ENCODE assay signal across 14 cellular contexts in the genomic region with DNA sequence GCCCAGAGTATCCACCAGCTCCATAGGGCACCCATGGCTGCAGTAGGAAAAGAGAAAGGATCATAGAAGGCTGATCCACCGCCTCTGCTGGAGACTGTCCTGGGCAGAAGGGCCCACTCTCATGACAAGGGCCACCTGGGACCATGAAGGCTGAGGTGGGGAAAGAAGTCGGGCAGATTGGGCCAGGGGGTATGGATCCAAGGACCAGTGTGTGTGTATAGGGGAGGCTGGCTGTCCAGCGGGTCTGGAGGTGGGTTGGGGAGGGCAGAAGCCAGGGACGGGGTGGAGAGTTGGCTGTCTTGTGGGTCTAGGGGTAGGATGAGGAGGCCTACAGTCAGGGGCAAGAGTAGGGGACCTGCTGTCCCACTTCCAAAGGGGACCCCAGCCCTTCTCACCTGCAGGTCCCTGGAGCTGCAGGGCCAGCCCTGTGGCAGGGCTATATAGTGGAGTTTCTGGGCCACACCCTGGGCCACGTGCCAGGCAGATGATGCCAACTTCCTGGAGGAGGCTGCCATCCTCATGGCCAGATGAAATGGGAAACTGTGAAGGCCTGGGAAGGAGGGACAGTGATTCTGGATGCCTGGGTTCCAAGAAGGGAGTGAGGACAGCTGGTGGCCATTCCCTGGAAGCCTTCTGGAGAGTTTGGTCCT. TPM values are rescaled to one million over a fixed set of nuclear protein-coding genes. Genes with fewer than 3 reads are reported as not detected.
A peak's percentile ranks its signal among the peaks of the same experiment; 100 is the strongest.
DNase-seq lines count a peak whose midpoint lies in the region; ATAC-seq and TF ChIP-seq lines count a peak whose summit lies in the region.
"Had no signal": no experiment of that assay in that cellular context is flagged by ENCODE, and none has a peak within 500 bp of the region (broad histone marks: within the 10 kb centered on the region; RNA-seq: fewer than 3 reads in every experiment).

A gene (minus strand): TSS at position 51 of the 650 bp plus-strand sequence.

- peaks cover 48% of the 10 kb centered on the region for H3K4me1 Mint-ChIP-seq in activated CD8-positive, alpha-beta T cell treated with anti-CD3 and anti-CD28 coated beads, Interleukin-2, amount 10 ng/mL, durations not matched to agents 7 days and 5 days (ENCODE audit: low read depth)

- H3K27ac Mint-ChIP-seq in activated CD8-positive, alpha-beta T cell treated with anti-CD3 and anti-CD28 coated beads, Interleukin-2, amount 10 ng/mL, durations not matched to agents 7 days and 5 days: peak within 1 kb of the TSS; percentile 83

- peak within 1 kb of the TSS in 1 of 4 donors; percentile 39 for H3K4me3 ChIP-seq in stomach

- H3K27me3 Mint-ChIP-seq in activated CD8-positive, alpha-beta T cell treated with anti-CD3 and anti-CD28 coated beads, Interleukin-2, amount 10 ng/mL, durations not matched to agents 7 days and 5 days (ENCODE audit: low read depth): no peaks in the 10 kb centered on the region

- CTCF ChIA-PET in activated CD8-positive, alpha-beta T cell treated with anti-CD3 and anti-CD28 coated beads, Interleukin-2, amount 10 ng/mL, durations not matched to agents 7 days and 5 days (lab: Charles Lee): interaction anchor here (1.1 to 4.9 kb wide), 2 partner anchors 10 to 36 kb away, joined by 4 to 61 read pairs; a partner anchor contains a TSS

- H3K9me3 Mint-ChIP-seq in activated CD8-positive, alpha-beta T cell treated with anti-CD3 and anti-CD28 coated beads, Interleukin-2, amount 10 ng/mL, durations not matched to agents 7 days and 5 days (ENCODE audit: insufficient read depth): peaks cover 7% of the 10 kb centered on the region

- H3K36me3 Mint-ChIP-seq in activated CD8-positive, alpha-beta T cell treated with anti-CD3 and anti-CD28 coated beads, Interleukin-2, amount 10 ng/mL, durations not matched to agents 7 days and 5 days (ENCODE audit: low read depth): peaks cover 12% of the 10 kb centered on the region

- POLR2A ChIA-PET in activated CD8-positive, alpha-beta T cell treated with anti-CD3 and anti-CD28 coated beads, Interleukin-2, amount 10 ng/mL, durations not matched to agents 7 days and 5 days (lab: Charles Lee): interaction anchor here (4.7 kb wide), 1 partner anchor 35 kb away, joined by 29 read pairs; a partner anchor contains a TSS

- peaks cover 3 to 36% (median 19%) of the 10 kb centered on the region in 4 donors for H3K4me1 ChIP-seq in stomach
- H3K4me1 ChIP-seq: foreskin keratinocyte had no signal

- H3K27me3 ChIP-seq in stomach: peaks cover 0 to 31% (median 0%) of the 10 kb centered on the region in 3 donors

- no peak for TF ChIP-seq CTCF in stomach (IDR thresholded peaks at IDR 0.05)

- 75 to 86% (median 83%) methylated on average over 4 to 5 of the region's 5 CpGs for WGBS in stomach, 5 donors

- TF ChIP-seq EP300 in stomach (IDR thresholded peaks at IDR 0.05): no peak

- TF ChIP-seq POLR2A in stomach (IDR thresholded peaks at IDR 0.05): no peak

- no peaks in the 10 kb centered on the region for H3K36me3 ChIP-seq in stomach

- ATAC-seq in activated CD8-positive, alpha-beta T cell treated with anti-CD3 and anti-CD28 coated beads, Interleukin-2, amount 10 ng/mL, durations not matched to agents 7 days and 5 days: no peak
- peak; percentile 77 for ATAC-seq in left colon
- ATAC-seq: foreskin keratinocyte had no signal

- intact Hi-C loops in T-helper 1 cell treated with Interleukin-12 subunit alpha and Interleukin-12 subunit beta and Interleukin-4 antibody, amounts not matched to agents 30 ng/mL and 1 ng/mL, for 36 hours (cut with micrococcal nuclease): no loop called here
- intact Hi-C loops in left colon (cut with DNase I, micrococcal nuclease) (no loop called here), stomach (cut with DNase I; ENCODE audit: low total_unique reads) (no loop called here)

- H3K27ac ChIP-seq in stomach: peak within 1 kb of the TSS in 4 of 5 donors; percentile 47 to 79 (median 70)
- H3K27ac ChIP-seq: foreskin keratinocyte had no signal

- no peak within 1 kb of the TSS for H3K4me3 Mint-ChIP-seq in activated CD8-positive, alpha-beta T cell treated with anti-CD3 and anti-CD28 coated beads, Interleukin-2, amount 10 ng/mL, durations not matched to agents 7 days and 5 days

- DNase-seq in T-helper 1 cell: no peak
- DNase-seq in activated CD8-positive, alpha-beta T cell treated with anti-CD3 and anti-CD28 coated beads, Interleukin-2, amount 10 ng/mL, durations not matched to agents 7 days and 5 days: no peak
- DNase-seq in left colon: peak; percentile 83 to 90
- peak; percentile 66 for DNase-seq in stomach
- no peak for DNase-seq in SK-N-DZ (ENCODE audit: low spot score)
- no peak for DNase-seq in iPS-NIHi11 (ENCODE audit: low spot score)
- no peak for DNase-seq in NCI-H510A treated with DMSO at 0.1 percent for 48 hours (lab: John Stamatoyannopoulos, UW)
- DNase-seq: EL, foreskin keratinocyte, Kasumi-1, NCI-H345, SHP77 treated with DMSO at 0.1 percent for 48 hours had no signal

- H3K9me3 ChIP-seq in stomach: peaks cover 0 to 3% (median under 1%) of the 10 kb centered on the region in 4 donors

RNA-seq across cellular contexts. Expression of the gene that starts here (rescaled TPM):
- 18.0 and 21.0 TPM in 2 replicates for total RNA-seq in T-helper 1 cell treated with Interleukin-12 subunit alpha and Interleukin-12 subunit beta and Interleukin-4 antibody, amounts not matched to agents 30 ng/mL and 1 ng/mL, for 36 hours
- 1 to 10 TPM; 5.8 to 6.2 TPM for total RNA-seq in activated CD8-positive, alpha-beta T cell treated with anti-CD3 and anti-CD28 coated beads, Interleukin-2, amount 10 ng/mL, durations not matched to agents 7 days and 5 days
- 1,000 to 10,000 TPM; 6,411 to 6,996 TPM for total RNA-seq in left colon
- total RNA-seq in stomach: 1,000 to 10,000 TPM in 1 of 5 donors, 100 to 1,000 TPM in 3, 10 to 100 TPM in 1; 90.2 to 7,510 (median 472) TPM
- polyA plus RNA-seq in stomach: 10 to 100 TPM in 1 of 3 donors, 1 to 10 TPM in 2; 6.5 to 11.9 (median 8.4) TPM
- polyA plus RNA-seq in SK-N-DZ (2014; cell fraction: cytosol; rRNA removed): 0.25 and 0.26 TPM in 2 replicates
- 0.41 and 1.6 TPM in 2 replicates for polyA plus RNA-seq in SK-N-DZ (2014; cell fraction: nucleus; rRNA removed)
- total RNA-seq: A172 had no signal

Comparison
In these comparisons a context has a peak if more than half of its experiments do, and no peak if none do; other contexts are left out.
1. DNase-seq: peak in left colon (2 of 2) and stomach (single experiment); none in T-helper 1 cell (0 of 5), activated CD8-positive, alpha-beta T cell treated with anti-CD3 and anti-CD28 coated beads, Interleukin-2, amount 10 ng/mL, durations not matched to agents 7 days and 5 days (single experiment), SK-N-DZ (single experiment), iPS-NIHi11 (single experiment) and NCI-H510A treated with DMSO at 0.1 percent for 48 hours (single experiment).